In the genomic region with DNA sequence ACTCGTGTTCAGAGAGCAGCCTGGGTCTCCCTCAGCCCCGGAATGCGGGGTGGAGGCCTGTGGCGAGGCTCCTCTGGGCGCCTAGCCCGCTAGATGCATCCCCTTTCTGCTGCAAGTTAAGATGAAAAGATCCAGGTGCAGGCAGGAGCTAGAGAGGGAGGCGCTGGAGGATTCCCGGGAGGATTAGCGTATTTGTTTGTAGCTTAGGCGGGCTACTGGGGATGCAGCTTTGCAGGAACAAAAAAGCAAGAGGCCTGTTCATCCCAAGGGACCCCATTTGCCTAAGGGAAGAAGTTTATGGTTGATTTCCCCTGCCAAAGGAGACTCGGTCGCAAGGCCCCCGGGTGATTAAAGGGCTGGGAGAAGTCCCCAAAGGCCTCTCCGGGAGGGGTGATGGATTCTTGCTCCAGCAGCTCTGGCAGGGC, we compare ENCODE assay signal across 11 cellular contexts. TPM values are rescaled to one million over a fixed set of nuclear protein-coding genes. Genes with fewer than 3 reads are reported as not detected.
DNase-seq lines count a peak whose midpoint lies in the region; ATAC-seq and TF ChIP-seq lines count a peak whose summit lies in the region.
"Had no signal": no experiment of that assay in that cellular context is flagged by ENCODE, and none has a peak within 500 bp of the region (broad histone marks: within the 10 kb centered on the region; RNA-seq: fewer than 3 reads in every experiment).

No MANE protein-coding gene starts in this region.

- no peaks in the 10 kb centered on the region for H3K36me3 ChIP-seq in BE2C

- peaks cover 3% of the 10 kb centered on the region for H3K23me2 ChIP-seq in H9 (ENCODE audit: insufficient read length, low read depth, low read length, poor library complexity, severe bottlenecking)

- H3K79me2 ChIP-seq in H9 (ENCODE audit: insufficient read depth, low read length) = no peaks in the 10 kb centered on the region

- H3K4me3 Mint-ChIP-seq in H9 = peak overlapping the region; percentile 78 to 89
- peak overlapping the region; percentile 95 for H3K4me3 Mint-ChIP-seq in T-helper 17 cell

- H4K8ac ChIP-seq in H9 (replicated peaks; ENCODE audit: insufficient read length, low read depth, low read length) = no peak overlapping the region

- H3K56ac ChIP-seq in H9 (ENCODE audit: insufficient read length, low read depth, low read length) = no peak overlapping the region

- H3T11ph ChIP-seq in H9 (ENCODE audit: low read length) = no peak overlapping the region

- H3K14ac ChIP-seq in H9 (ENCODE audit: insufficient read depth, low read length) = no peak overlapping the region

- H3K4me2 ChIP-seq in H9 (ENCODE audit: insufficient read depth, insufficient read length, low read length) = peak overlapping the region; percentile 69

- H3K4me3 ChIP-seq in BE2C (ENCODE audit: low read depth, low read length) = peak overlapping the region; percentile 61
- H3K4me3 ChIP-seq: K562 had no signal

- H4K91ac ChIP-seq in H9 (ENCODE audit: insufficient read length, low read depth, low read length) = no peak overlapping the region

- H2AFZ ChIP-seq in H9 (ENCODE audit: low read length) = no peak overlapping the region

- H2BK5ac ChIP-seq in H9 (ENCODE audit: insufficient read length, low read length) = no peak overlapping the region

- no peak overlapping the region for H4K5ac ChIP-seq in H9 (ENCODE audit: insufficient read length, low read depth, low read length)

- H2BK12ac ChIP-seq in H9 (ENCODE audit: insufficient read length, low read depth, low read length) = no peak overlapping the region

- peak overlapping the region; percentile 7 for H2BK120ac ChIP-seq in H9 (ENCODE audit: low read depth, low read length, poor library complexity, severe bottlenecking)

- H3K4me1 ChIP-seq in BE2C (no peaks in the 10 kb centered on the region; the same call in 1 of the 2 replicates), H9 (ENCODE audit: insufficient read depth, low read length) (no peaks in the 10 kb centered on the region)

- TF ChIP-seq CTCF in BE2C (IDR thresholded peaks at IDR 0.05; ENCODE audit: low read depth, low read length) (no peak), H9 (conservative IDR thresholded peaks at IDR 0.05) (no peak)

- H3K27me3 ChIP-seq in BE2C = peaks cover 20% of the 10 kb centered on the region
- H3K27me3 ChIP-seq in H9 (ENCODE audit: insufficient read depth, low read length) = peaks cover 12% of the 10 kb centered on the region; the same call in 1 of the 2 replicates

- H3K9me3 Mint-ChIP-seq in H9 = peaks cover 0 to 2% of the 10 kb centered on the region in 2 experiments; a peak in 1 of 5 replicates
- H3K9me3 Mint-ChIP-seq: activated naive CD4-positive, alpha-beta T cell treated with anti-CD3 and anti-CD28 coated beads, Interleukin-2, amount 50 U/mL, for 72 hours had no signal

- H2AK5ac ChIP-seq in H9 (ENCODE audit: insufficient read length, low read length) = no peak overlapping the region

- H3K18ac ChIP-seq in H9 (ENCODE audit: insufficient read length, low read depth, low read length) = no peak overlapping the region

- no peak overlapping the region for H3K4ac ChIP-seq in H9 (ENCODE audit: low read depth, low read length)

- ATAC-seq in T-helper 17 cell (no peak), GM18519 (IDR thresholded peaks at IDR 0.05; ENCODE audit: low FRiP score, unreplicated experiment) (no peak)
- ATAC-seq: left colon had no signal

- H2BK20ac ChIP-seq in H9 (ENCODE audit: low read depth, low read length, poor library complexity, severe bottlenecking) = no peak overlapping the region

- H3K4me1 Mint-ChIP-seq in H9 (peaks cover 4 to 6% of the 10 kb centered on the region in 2 experiments), T-helper 17 cell (peaks cover 9% of the 10 kb centered on the region)

- H3K23ac ChIP-seq in H9 (ENCODE audit: insufficient read length, low read depth, low read length) = no peak overlapping the region

- H3K9me3 ChIP-seq in BE2C = no peaks in the 10 kb centered on the region
- H3K9me3 ChIP-seq in H9 (ENCODE audit: control insufficient read depth, low read depth, low read length) = no peaks in the 10 kb centered on the region
- H3K9me3 ChIP-seq in T-helper 17 cell (ENCODE audit: control insufficient read depth, low read length, poor library complexity, severe bottlenecking) = no peaks in the 10 kb centered on the region

- no peak overlapping the region for H3K9ac ChIP-seq in H9 (ENCODE audit: extremely low read depth, insufficient read length, low read length)

- H4K20me1 ChIP-seq in H9 (ENCODE audit: control insufficient read depth, insufficient read depth, insufficient read length) = no peaks in the 10 kb centered on the region

- no CpG with 5 or more reads among the region's 14 CpGs for WGBS in H9 (ENCODE audit: extremely low coverage, insufficient read length, low lambda C conversion rate)

- no peak overlapping the region for H3K27ac ChIP-seq in H9 (ENCODE audit: insufficient read length, low read depth, low read length)

- H3K27ac Mint-ChIP-seq in H9 (peak overlapping the region in 2 of 3 experiments; percentile 76 to 91; a peak in 4 of 7 replicates), T-helper 17 cell (no peak overlapping the region)
- H3K27ac Mint-ChIP-seq: activated naive CD4-positive, alpha-beta T cell treated with anti-CD3 and anti-CD28 coated beads, Interleukin-2, amount 50 U/mL, for 72 hours had no signal

- peaks cover 25% of the 10 kb centered on the region for H3K27me3 Mint-ChIP-seq in H9 (ENCODE audit: low read depth)
- peaks cover 62% of the 10 kb centered on the region for H3K27me3 Mint-ChIP-seq in T-helper 17 cell

- H3K79me1 ChIP-seq in H9 (ENCODE audit: insufficient read depth, low read depth, low read length, poor library complexity, severe bottlenecking) = no peaks in the 10 kb centered on the region

- H2BK15ac ChIP-seq in H9 (ENCODE audit: low read depth, low read length) = no peak overlapping the region

- H3K36me3 Mint-ChIP-seq in H9 (ENCODE audit: insufficient read depth in 1 of 3, low read depth in 3 of 3) (peaks cover 15 to 30% (median 19%) of the 10 kb centered on the region in 3 experiments), T-helper 17 cell (ENCODE audit: low read depth) (peaks cover 9% of the 10 kb centered on the region)
- H3K36me3 Mint-ChIP-seq: activated naive CD4-positive, alpha-beta T cell treated with anti-CD3 and anti-CD28 coated beads, Interleukin-2, amount 50 U/mL, for 72 hours had no signal

- DNase-seq in BE2C = peak; percentile 53
- peak; percentile 53 for DNase-seq in H9
- no peak for DNase-seq in T-helper 17 cell
- DNase-seq in iPS-NIHi11 (ENCODE audit: low spot score) = peak; percentile 44
- no peak for DNase-seq in pons (ENCODE audit: low spot score)
- DNase-seq in activated CD4-positive, CD25-positive, alpha-beta regulatory T cell treated with anti-CD3 and anti-CD28 coated beads, Interleukin-2, amount 50 U/mL, for 72 hours = no peak
- no peak for DNase-seq in A172 (ENCODE audit: low spot score)
- DNase-seq: left colon had no signal

RNA-seq across cellular contexts. Expression of a gene that starts 0.8 kb away (rescaled TPM):
- polyA plus RNA-seq in BE2C (2012; ENCODE audit: insufficient read depth, insufficient read length, low read depth) = 0.36 TPM
- 6.1 and 6.2 TPM in 2 replicates for total RNA-seq in H9 (2021)
- not detected for total RNA-seq in T-helper 17 cell
- total RNA-seq in A172 (2014; rRNA removed; shearing (Covaris generic)) = not detected in 2 replicates
- total RNA-seq: activated naive CD4-positive, alpha-beta T cell treated with anti-CD3 and anti-CD28 coated beads, Interleukin-2, amount 50 U/mL, for 72 hours; K562; left colon had no signal
- polyA plus RNA-seq: K562 had no signal

RNA-seq across cellular contexts. Expression of a gene that starts 37.5 kb away (rescaled TPM):
- 7.2 TPM for polyA plus RNA-seq in BE2C (2012; ENCODE audit: insufficient read depth, insufficient read length, low read depth)
- 3.6 and 3.7 TPM in 2 replicates for total RNA-seq in H9 (2021)
- total RNA-seq in T-helper 17 cell = 100 to 1,000 TPM in 1 of 2 donors, 10 to 100 TPM in 1; 94.7 to 101 TPM
- 2.4 and 3.1 TPM in 2 replicates for total RNA-seq in A172 (2014; rRNA removed; shearing (Covaris generic))

Comparison
In these comparisons a context has a peak if more than half of its experiments do, and no peak if none do; other contexts are left out.
1. DNase-seq: peak in BE2C (single experiment), H9 (single experiment) and iPS-NIHi11 (single experiment); none in T-helper 17 cell (0 of 3), pons (single experiment), activated CD4-positive, CD25-positive, alpha-beta regulatory T cell treated with anti-CD3 and anti-CD28 coated beads, Interleukin-2, amount 50 U/mL, for 72 hours (single experiment) and A172 (single experiment).
2. RNA of a gene that starts 37.5 kb away (total RNA-seq): 94.7 to 101 TPM in T-helper 17 cell; 3.6 to 3.7 TPM in H9 and 2.4 to 3.1 TPM in A172; every median in the first group is over 10 times any median in the second.